15 cellular contexts compared by ENCODE assay signal in the genomic region with DNA sequence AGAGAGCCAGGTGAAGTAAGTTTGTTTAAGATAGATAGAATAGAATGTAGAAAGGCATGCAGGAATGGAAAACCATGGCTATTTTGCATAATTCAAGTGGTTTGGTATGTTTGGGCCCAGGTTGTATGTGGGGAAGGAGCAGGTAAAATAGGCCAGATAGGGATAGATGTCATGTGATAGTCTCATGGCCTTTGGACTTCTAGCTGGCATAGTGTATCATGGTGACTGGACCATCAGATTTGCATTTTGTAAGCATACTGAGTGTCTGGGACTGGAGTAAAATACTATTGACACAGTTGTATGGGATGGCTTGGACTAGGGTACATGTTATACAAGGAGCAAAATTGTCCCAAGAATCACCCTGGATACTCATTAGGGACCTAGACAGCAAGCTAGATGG.
"Had no signal": no experiment of that assay in that cellular context is flagged by ENCODE, and none has a peak within 500 bp of the region (broad histone marks: within the 10 kb centered on the region; RNA-seq: fewer than 3 reads in every experiment).

No MANE protein-coding gene starts in this region.

- H3K9me3 ChIP-seq: adrenal gland, esophagus muscularis mucosa, lower lobe of right lung, tibial nerve had no signal

- H3K4me1 ChIP-seq: adrenal gland, esophagus muscularis mucosa, lower lobe of right lung had no signal

- H3K27me3 Mint-ChIP-seq: activated CD4-positive, alpha-beta T cell treated with anti-CD3 and anti-CD28 coated beads, Interleukin-2, amount 10 ng/mL, durations not matched to agents 24 days and 14 days had no signal

- ATAC-seq: activated CD8-positive, alpha-beta T cell treated with anti-CD3 and anti-CD28 coated beads, Interleukin-2, amount 10 ng/mL, durations not matched to agents 7 days and 5 days; lower lobe of right lung; stimulated activated naive CD8-positive, alpha-beta T cell treated with anti-CD3 and anti-CD28 coated beads, Interleukin-15, Interleukin-2, amounts not matched to agents 100 U/mL and 50 U/mL, for 24 hours had no signal

- H3K27ac ChIP-seq: adrenal gland, esophagus muscularis mucosa, lower lobe of right lung, tibial nerve had no signal

- H3K4me3 ChIP-seq: adrenal gland, esophagus muscularis mucosa, lower lobe of right lung, tibial nerve had no signal

- H3K27ac Mint-ChIP-seq: activated CD4-positive, alpha-beta T cell treated with anti-CD3 and anti-CD28 coated beads, Interleukin-2, amount 10 ng/mL, durations not matched to agents 24 days and 14 days; activated CD8-positive, alpha-beta T cell treated with anti-CD3 and anti-CD28 coated beads, Interleukin-2, amount 10 ng/mL, durations not matched to agents 7 days and 5 days had no signal

- DNase-seq: activated CD4-positive, alpha-beta T cell treated with anti-CD3 and anti-CD28 coated beads, Interleukin-2, amount 10 ng/mL, durations not matched to agents 24 days and 14 days; activated CD8-positive, alpha-beta T cell treated with anti-CD3 and anti-CD28 coated beads, Interleukin-2, amount 10 ng/mL, durations not matched to agents 7 days and 5 days; activated effector memory CD4-positive, alpha-beta T cell treated with anti-CD3 and anti-CD28 coated beads, Interleukin-2, amount 50 U/mL, for 16 hours; activated naive CD4-positive, alpha-beta T cell treated with anti-CD3 and anti-CD28 coated beads, Interleukin-2, amount 50 U/mL, for 16 hours; activated T-cell treated with anti-CD3 and anti-CD28 coated beads, Interleukin-2, amount 50 U/mL, for 48 hours; adrenal gland; effector CD4-positive, alpha-beta T cell; lower lobe of right lung; occipital lobe; posterior cingulate gyrus; stimulated activated naive CD8-positive, alpha-beta T cell treated with anti-CD3 and anti-CD28 coated beads, Interleukin-15, Interleukin-2, amounts not matched to agents 100 U/mL and 50 U/mL, for 24 hours; substantia nigra; T-helper 9 cell had no signal

- H3K4me3 Mint-ChIP-seq: activated CD4-positive, alpha-beta T cell treated with anti-CD3 and anti-CD28 coated beads, Interleukin-2, amount 10 ng/mL, durations not matched to agents 24 days and 14 days; activated CD8-positive, alpha-beta T cell treated with anti-CD3 and anti-CD28 coated beads, Interleukin-2, amount 10 ng/mL, durations not matched to agents 7 days and 5 days had no signal

- H3K27me3 ChIP-seq: adrenal gland, esophagus muscularis mucosa, tibial nerve had no signal

- H3K9me3 Mint-ChIP-seq: activated CD4-positive, alpha-beta T cell treated with anti-CD3 and anti-CD28 coated beads, Interleukin-2, amount 10 ng/mL, durations not matched to agents 24 days and 14 days had no signal
